ENCODE assay signal across 1 cellular context in genomic region chr17:50684612-50685333, GRCh38.
TF ChIP-seq lines count a peak whose summit lies in the region.

No MANE protein-coding gene starts in this region.

TF ChIP-seq in HepG2, 621 proteins besides CTCF, POLR2A, EP300 and RAD21 (continued from another document and continues in another):
- peak; percentile 83 for TF ChIP-seq THAP9 (CRISPR knock-in tag; IDR thresholded peaks at IDR 0.05; ENCODE audit: borderline replicate concordance)
- TF ChIP-seq NONO (IDR thresholded peaks at IDR 0.05) = no peak
- peak; percentile 99 for TF ChIP-seq NONO (CRISPR knock-in tag; conservative IDR thresholded peaks at IDR 0.05)
- peak; percentile 64 for TF ChIP-seq ZNF615 (CRISPR knock-in tag; IDR thresholded peaks at IDR 0.05; ENCODE audit: borderline replicate concordance)
- TF ChIP-seq ZFP37 (CRISPR knock-in tag; IDR thresholded peaks at IDR 0.05; ENCODE audit: borderline replicate concordance) = 0 out of 2 replicates have a peak, but pooled peaks have one; percentile 78
- TF ChIP-seq ELF1 (CRISPR knock-in tag; IDR thresholded peaks at IDR 0.05) = peak; percentile 87
- peak; percentile 94 for TF ChIP-seq ZNF331 (CRISPR knock-in tag; IDR thresholded peaks at IDR 0.05)
- TF ChIP-seq REPIN1 (CRISPR knock-in tag; IDR thresholded peaks at IDR 0.05; ENCODE audit: borderline replicate concordance, low read depth) = peak; percentile 97
- TF ChIP-seq ZNF766 (CRISPR knock-in tag; IDR thresholded peaks at IDR 0.05; ENCODE audit: borderline replicate concordance) = peak; percentile 22; the same call in 1 of the 2 replicates
- no peak for TF ChIP-seq U2AF2 (IDR thresholded peaks at IDR 0.05; ENCODE audit: low read depth, low read length)
- TF ChIP-seq NCOR1 (IDR thresholded peaks at IDR 0.05; ENCODE audit: borderline replicate concordance, low read length) = peak; percentile 87; the same call in 1 of the 2 replicates
- TF ChIP-seq SATB2 (CRISPR knock-in tag; IDR thresholded peaks at IDR 0.05) = no peak
- 0 out of 2 replicates have a peak, but pooled peaks have one; percentile 53 for TF ChIP-seq ZNF343 (CRISPR knock-in tag; IDR thresholded peaks at IDR 0.05)
- TF ChIP-seq POLR2AphosphoS2 (IDR thresholded peaks at IDR 0.05; ENCODE audit: low read depth, low read length) = peak; percentile 37; the same call in 1 of the 2 replicates
- TF ChIP-seq ZNF407 (CRISPR knock-in tag; IDR thresholded peaks at IDR 0.05; ENCODE audit: not compliant biosample characterization) = peak; percentile 59
- TF ChIP-seq FOXA3 (CRISPR knock-in tag; IDR thresholded peaks at IDR 0.05) = peak; percentile 99
- TF ChIP-seq FOXK2 (IDR thresholded peaks at IDR 0.05) = peak; percentile 90
- peak; percentile 78 for TF ChIP-seq HMG20B (CRISPR knock-in tag; conservative IDR thresholded peaks at IDR 0.05)
- peak in 1 of 2 experiments; percentile 18; a peak in 1 of 4 replicates for TF ChIP-seq MAFK (conservative IDR thresholded peaks at IDR 0.05 in 1 of 2, IDR thresholded peaks at IDR 0.05 in 1 of 2; ENCODE audit: low read length in 2 of 2)
- TF ChIP-seq, protein P1, sequence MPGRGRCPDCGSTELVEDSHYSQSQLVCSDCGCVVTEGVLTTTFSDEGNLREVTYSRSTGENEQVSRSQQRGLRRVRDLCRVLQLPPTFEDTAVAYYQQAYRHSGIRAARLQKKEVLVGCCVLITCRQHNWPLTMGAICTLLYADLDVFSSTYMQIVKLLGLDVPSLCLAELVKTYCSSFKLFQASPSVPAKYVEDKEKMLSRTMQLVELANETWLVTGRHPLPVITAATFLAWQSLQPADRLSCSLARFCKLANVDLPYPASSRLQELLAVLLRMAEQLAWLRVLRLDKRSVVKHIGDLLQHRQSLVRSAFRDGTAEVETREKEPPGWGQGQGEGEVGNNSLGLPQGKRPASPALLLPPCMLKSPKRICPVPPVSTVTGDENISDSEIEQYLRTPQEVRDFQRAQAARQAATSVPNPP (CRISPR knock-in tag; IDR thresholded peaks at IDR 0.05) = peak; percentile 84; the same call in 1 of the 2 replicates
- TF ChIP-seq ZNF761 (CRISPR knock-in tag; conservative IDR thresholded peaks at IDR 0.05) = peak; percentile 96
- TF ChIP-seq MEIS2 (CRISPR knock-in tag; IDR thresholded peaks at IDR 0.05) = peak; percentile 96
- TF ChIP-seq PHF20 (CRISPR knock-in tag; IDR thresholded peaks at IDR 0.05) = peak; percentile 67
- TF ChIP-seq, protein P2, sequence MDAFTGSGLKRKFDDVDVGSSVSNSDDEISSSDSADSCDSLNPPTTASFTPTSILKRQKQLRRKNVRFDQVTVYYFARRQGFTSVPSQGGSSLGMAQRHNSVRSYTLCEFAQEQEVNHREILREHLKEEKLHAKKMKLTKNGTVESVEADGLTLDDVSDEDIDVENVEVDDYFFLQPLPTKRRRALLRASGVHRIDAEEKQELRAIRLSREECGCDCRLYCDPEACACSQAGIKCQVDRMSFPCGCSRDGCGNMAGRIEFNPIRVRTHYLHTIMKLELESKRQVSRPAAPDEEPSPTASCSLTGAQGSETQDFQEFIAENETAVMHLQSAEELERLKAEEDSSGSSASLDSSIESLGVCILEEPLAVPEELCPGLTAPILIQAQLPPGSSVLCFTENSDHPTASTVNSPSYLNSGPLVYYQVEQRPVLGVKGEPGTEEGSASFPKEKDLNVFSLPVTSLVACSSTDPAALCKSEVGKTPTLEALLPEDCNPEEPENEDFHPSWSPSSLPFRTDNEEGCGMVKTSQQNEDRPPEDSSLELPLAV (CRISPR knock-in tag; conservative IDR thresholded peaks at IDR 0.05; ENCODE audit: low read depth) = no peak
- TF ChIP-seq ZNF816 (CRISPR knock-in tag; IDR thresholded peaks at IDR 0.05; ENCODE audit: borderline replicate concordance) = peak; percentile 89; the same call in 1 of the 2 replicates
- TF ChIP-seq HDAC2 (CRISPR knock-in tag; IDR thresholded peaks at IDR 0.05) = peak; percentile 95
- no peak for TF ChIP-seq ZNF777 (CRISPR knock-in tag; IDR thresholded peaks at IDR 0.05)
- peak; percentile 86 for TF ChIP-seq ATF3 (CRISPR knock-in tag; IDR thresholded peaks at IDR 0.05)
- TF ChIP-seq ZNF510 (CRISPR knock-in tag; IDR thresholded peaks at IDR 0.05; ENCODE audit: low read depth) = peak; percentile 94
- no peak for TF ChIP-seq AGO1 (IDR thresholded peaks at IDR 0.05; ENCODE audit: low read depth, low read length, poor library complexity, severe bottlenecking)
- peak; percentile 72 for TF ChIP-seq ZNF619 (CRISPR knock-in tag; IDR thresholded peaks at IDR 0.05)
- peak; percentile 89 for TF ChIP-seq ZNF136 (CRISPR knock-in tag; IDR thresholded peaks at IDR 0.05; ENCODE audit: low read depth)
- no peak for TF ChIP-seq MBNL3 (CRISPR knock-in tag; conservative IDR thresholded peaks at IDR 0.05)
- TF ChIP-seq, protein P3, sequence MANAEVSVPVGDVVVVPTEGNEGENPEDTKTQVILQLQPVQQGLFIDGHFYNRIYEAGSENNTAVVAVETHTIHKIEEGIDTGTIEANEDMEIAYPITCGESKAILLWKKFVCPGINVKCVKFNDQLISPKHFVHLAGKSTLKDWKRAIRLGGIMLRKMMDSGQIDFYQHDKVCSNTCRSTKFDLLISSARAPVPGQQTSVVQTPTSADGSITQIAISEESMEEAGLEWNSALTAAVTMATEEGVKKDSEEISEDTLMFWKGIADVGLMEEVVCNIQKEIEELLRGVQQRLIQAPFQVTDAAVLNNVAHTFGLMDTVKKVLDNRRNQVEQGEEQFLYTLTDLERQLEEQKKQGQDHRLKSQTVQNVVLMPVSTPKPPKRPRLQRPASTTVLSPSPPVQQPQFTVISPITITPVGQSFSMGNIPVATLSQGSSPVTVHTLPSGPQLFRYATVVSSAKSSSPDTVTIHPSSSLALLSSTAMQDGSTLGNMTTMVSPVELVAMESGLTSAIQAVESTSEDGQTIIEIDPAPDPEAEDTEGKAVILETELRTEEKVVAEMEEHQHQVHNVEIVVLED (CRISPR knock-in tag; IDR thresholded peaks at IDR 0.05; ENCODE audit: borderline replicate concordance) = peak; percentile 63; the same call in 1 of the 2 replicates
- TF ChIP-seq KDM6A (CRISPR knock-in tag; IDR thresholded peaks at IDR 0.05; ENCODE audit: low read depth) = peak; percentile 91
- TF ChIP-seq EED (CRISPR knock-in tag; IDR thresholded peaks at IDR 0.05) = 0 out of 2 replicates have a peak, but pooled peaks have one; percentile 77
- peak; percentile 98 for TF ChIP-seq IRF2 (CRISPR knock-in tag; IDR thresholded peaks at IDR 0.05)
- peak; percentile 97 for TF ChIP-seq AHDC1 (CRISPR knock-in tag; IDR thresholded peaks at IDR 0.05; ENCODE audit: borderline replicate concordance)
- no peak for TF ChIP-seq ZNF282 (IDR thresholded peaks at IDR 0.05; ENCODE audit: partially characterized antibody)
- no peak for TF ChIP-seq PRPF4 (IDR thresholded peaks at IDR 0.05; ENCODE audit: low read depth, low read length, poor library complexity, severe bottlenecking)
- TF ChIP-seq EEA1 (CRISPR knock-in tag; IDR thresholded peaks at IDR 0.05; ENCODE audit: borderline replicate concordance) = peak; percentile 72; the same call in 1 of the 2 replicates
- peak; percentile 95 for TF ChIP-seq SMYD3 (CRISPR knock-in tag; IDR thresholded peaks at IDR 0.05)
